In the genomic region with DNA sequence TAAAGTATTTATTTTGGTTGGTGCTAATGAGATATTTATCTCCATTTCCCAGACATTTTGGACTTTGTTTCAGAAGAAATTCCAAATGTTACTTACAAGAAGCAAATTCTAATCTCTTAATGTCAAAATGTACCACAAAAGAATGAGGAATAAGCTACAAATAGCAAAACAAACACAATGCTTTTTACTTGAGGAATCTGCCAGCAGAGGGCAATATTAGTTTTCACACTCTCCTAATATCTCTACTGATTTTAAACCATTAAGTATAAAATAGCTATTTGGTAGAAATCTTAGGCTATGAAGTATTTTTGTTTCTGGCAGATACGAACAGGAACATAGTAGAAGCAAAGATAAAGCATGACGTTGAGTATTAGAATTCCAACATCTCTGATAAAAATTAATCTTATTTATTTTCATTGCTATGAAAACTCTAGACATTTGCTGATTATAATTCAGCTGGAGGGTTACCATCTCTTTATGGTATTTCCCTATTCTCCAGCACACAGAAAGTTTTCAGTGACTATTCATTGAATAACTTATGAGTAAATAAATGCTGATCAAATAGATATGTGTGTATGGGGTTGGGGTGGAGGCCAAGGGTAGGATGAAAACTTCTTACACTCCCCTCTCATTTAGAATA, we compare ENCODE assay signal across 8 cellular contexts. TPM values are rescaled to one million over a fixed set of nuclear protein-coding genes. Genes with fewer than 3 reads are reported as not detected.
A peak's percentile ranks its signal among the peaks of the same experiment; 100 is the strongest.
DNase-seq lines count a peak whose midpoint lies in the region; ATAC-seq, FAIRE-seq and TF ChIP-seq lines count a peak whose summit lies in the region.

No MANE protein-coding gene starts in this region.

- no peak overlapping the region for H3K4me3 ChIP-seq in IMR-90 (ENCODE audit: insufficient read depth, low read depth, low read length)
- H3K4me3 ChIP-seq in adipocyte (ENCODE audit: low read length): no peak overlapping the region

- DNase-seq in Ammon's horn (ENCODE audit: low spot score) (peak; percentile 49), IMR-90 (peak; percentile 64), adipocyte (ENCODE audit: low read depth) (peak; percentile 79), HTR-8/SVneo (ENCODE audit: insufficient read length, low spot score) (no peak), SKM-1 (lab: John Stamatoyannopoulos, UW; ENCODE audit: unreplicated experiment) (no peak)
- no peak for DNase-seq in stimulated activated CD4-positive, alpha-beta T cell treated with anti-CD3 and anti-CD28 coated beads, Interleukin-4, amount 100 ng/mL, for 24 hours
- no peak for DNase-seq in activated T-cell treated with anti-CD3 and anti-CD28 coated beads, Interleukin-2, amount 50 U/mL, for 48 hours

- intact Hi-C loops in IMR-90 (cut with micrococcal nuclease): loop anchor here (1.0 to 2.0 kb wide), 2 partner anchors 92 to 492 kb away; no protein-coding TSS in a partner anchor

- H2AFZ ChIP-seq in IMR-90 (replicated peaks; ENCODE audit: low read length, poor library complexity): no peak overlapping the region

- dilution Hi-C loops in IMR-90 (cut with HindIII; ENCODE audit: low sequenced_read_pairs, unreplicated experiment): no loop called here

- H4K91ac ChIP-seq in IMR-90 (ENCODE audit: insufficient read depth, low read depth, low read length): no peak overlapping the region

- H3K56ac ChIP-seq in IMR-90 (ENCODE audit: extremely low read depth, insufficient read depth, low read length): no peak overlapping the region

- no peak overlapping the region for H3K18ac ChIP-seq in IMR-90 (ENCODE audit: low read depth, low read length)

- TF ChIP-seq POLR2A in IMR-90 (IDR thresholded peaks at IDR 0.05; ENCODE audit: low read depth, low read length): no peak

- H3K14ac ChIP-seq in IMR-90 (replicated peaks; ENCODE audit: low read depth, low read length): no peak overlapping the region

- H4K5ac ChIP-seq in IMR-90 (ENCODE audit: low read depth, low read length): no peak overlapping the region

- no peak overlapping the region for H3K9ac ChIP-seq in IMR-90 (ENCODE audit: low read depth, low read length)
- peak overlapping the region; percentile 21 for H3K9ac ChIP-seq in adipocyte (ENCODE audit: low read length)

- BruUV-seq in IMR-90 (replicated peaks; lab: Mats Ljungman, UMichigan): no TSS peak

- H3K9me1 ChIP-seq in IMR-90 (ENCODE audit: insufficient read depth, low read length): no peaks in the 10 kb centered on the region

- no peak overlapping the region for H2BK5ac ChIP-seq in IMR-90 (ENCODE audit: low read depth, low read length, poor library complexity, severe bottlenecking)

- no peak overlapping the region for H3K27ac ChIP-seq in IMR-90 (ENCODE audit: insufficient read depth, low read length)

- H4K8ac ChIP-seq in IMR-90 (ENCODE audit: low read depth in 2 of 2, low read length in 2 of 2): no peak overlapping the region

- no peaks in the 10 kb centered on the region for H3K79me1 ChIP-seq in IMR-90 (ENCODE audit: low read depth in 1 of 2, low read length in 2 of 2)

- H3K4me1 ChIP-seq in IMR-90 (ENCODE audit: control insufficient read depth, insufficient read depth, low read length) (peaks cover 4% of the 10 kb centered on the region), adipocyte (ENCODE audit: control insufficient read depth, insufficient read depth, low read length) (peaks cover 20% of the 10 kb centered on the region)

- H2BK20ac ChIP-seq in IMR-90 (ENCODE audit: low read depth, low read length): no peak overlapping the region; the same call in 1 of the 2 replicates

- WGBS in IMR-90 (ENCODE audit: extremely low coverage in 2 of 2, insufficient read length in 1 of 2), 2 experiments: no CpG with 5 or more reads among the region's 2 CpGs

- peak; percentile 57 for TF ChIP-seq CTCF in IMR-90 (conservative IDR thresholded peaks at IDR 0.05; ENCODE audit: low read depth, low read length)

- H3K9me3 ChIP-seq in IMR-90 (ENCODE audit: control insufficient read depth, insufficient read depth, low read length) (no peaks in the 10 kb centered on the region), adipocyte (ENCODE audit: control insufficient read depth, low read length) (no peaks in the 10 kb centered on the region)

- H3K36me3 ChIP-seq in IMR-90 (ENCODE audit: control insufficient read depth, insufficient read depth, low read length): no peaks in the 10 kb centered on the region
- no peaks in the 10 kb centered on the region for H3K36me3 ChIP-seq in adipocyte (ENCODE audit: control insufficient read depth, insufficient read depth, low read length, severe bottlenecking)

- peak; percentile 49 for ATAC-seq in IMR-90 (ENCODE audit: low read depth)

- FAIRE-seq in islet of Langerhans (lab: Jason Lieb, UNC) (peak; percentile 87), HTR-8/SVneo (lab: Jason Lieb, UNC) (no peak)

- H3K4ac ChIP-seq in IMR-90 (ENCODE audit: low read depth, low read length): no peak overlapping the region

- CTCF ChIA-PET in IMR-90 (lab: Yijun Ruan, JAX): interaction anchor here (0.6 to 2.7 kb wide), 7 partner anchors 13 to 493 kb away, joined by 3 to 9 read pairs (median 5); a partner anchor contains a TSS

- H2AK5ac ChIP-seq in IMR-90 (ENCODE audit: low read depth, low read length): no peak overlapping the region

- H2AK9ac ChIP-seq in IMR-90 (replicated peaks; ENCODE audit: low read depth, low read length, poor library complexity): no peak overlapping the region

- no peak overlapping the region for H3K4me2 ChIP-seq in IMR-90 (ENCODE audit: low read depth, low read length)

- H3K27me3 ChIP-seq in IMR-90 (ENCODE audit: control insufficient read depth, insufficient read depth, low read length) (no peaks in the 10 kb centered on the region), adipocyte (replicated peaks; ENCODE audit: control insufficient read depth, insufficient read depth, low read length) (no peaks in the 10 kb centered on the region)

- POLR2A ChIA-PET in IMR-90 (lab: Charles Lee; ENCODE audit: unreplicated experiment): interaction anchor here (0.6 kb wide), 1 partner anchor 56 kb away, joined by 10 read pairs; no protein-coding TSS in a partner anchor

- no peak overlapping the region for H2BK120ac ChIP-seq in IMR-90 (ENCODE audit: low read depth, low read length)

- in situ Hi-C loops in IMR-90 (cut with MboI; ENCODE audit: low sequenced_read_pairs): loop anchor here (10.0 kb wide), 1 partner anchor 484 kb away; no protein-coding TSS in a partner anchor

- no peaks in the 10 kb centered on the region for H4K20me1 ChIP-seq in IMR-90 (ENCODE audit: insufficient read depth, low read length)

- peak; percentile 51 for TF ChIP-seq RAD21 in IMR-90 (IDR thresholded peaks at IDR 0.05; ENCODE audit: low read length)

- H3K23ac ChIP-seq in IMR-90 (ENCODE audit: low read depth, low read length): no peak overlapping the region

- H2BK15ac ChIP-seq in IMR-90 (ENCODE audit: low read depth, low read length): no peak overlapping the region

TF ChIP-seq in IMR-90, 13 proteins besides CTCF, POLR2A, EP300 and RAD21:
- TF ChIP-seq SMC3 (IDR thresholded peaks at IDR 0.05; ENCODE audit: low read depth, low read length) (peak; percentile 48; the same call in 1 of the 2 replicates), NFE2L2 (IDR thresholded peaks at IDR 0.05; ENCODE audit: low read depth, low read length) (no peak)
TF ChIP-seq in IMR-90: peak in this region for 1.

RNA-seq across cellular contexts. Expression of a gene that starts 13.4 kb away (rescaled TPM):
- total RNA-seq in IMR-90 (2012; rRNA removed): 7.8 and 11.7 TPM in 2 replicates
- 4.6 and 6.1 TPM in 2 replicates for polyA plus RNA-seq in IMR-90 (2012; rRNA removed)
- polyA plus RNA-seq in IMR-90 (2012; cell fraction: cytosol; rRNA removed): 2.0 and 3.3 TPM in 2 replicates
- 1.9 and 6.6 TPM in 2 replicates for polyA plus RNA-seq in IMR-90 (2012; cell fraction: nucleus; rRNA removed; ENCODE audit: low replicate concordance)

Comparison
In these comparisons a context has a peak if more than half of its experiments do, and no peak if none do; other contexts are left out.
1. DNase-seq: peak in Ammon's horn (single experiment), IMR-90 (single experiment) and adipocyte (single experiment); none in stimulated activated CD4-positive, alpha-beta T cell treated with anti-CD3 and anti-CD28 coated beads, Interleukin-4, amount 100 ng/mL, for 24 hours (single experiment), HTR-8/SVneo (single experiment), SKM-1 (single experiment) and activated T-cell treated with anti-CD3 and anti-CD28 coated beads, Interleukin-2, amount 50 U/mL, for 48 hours (0 of 2).